ENCODE assay signal across 8 cellular contexts in the genomic region with DNA sequence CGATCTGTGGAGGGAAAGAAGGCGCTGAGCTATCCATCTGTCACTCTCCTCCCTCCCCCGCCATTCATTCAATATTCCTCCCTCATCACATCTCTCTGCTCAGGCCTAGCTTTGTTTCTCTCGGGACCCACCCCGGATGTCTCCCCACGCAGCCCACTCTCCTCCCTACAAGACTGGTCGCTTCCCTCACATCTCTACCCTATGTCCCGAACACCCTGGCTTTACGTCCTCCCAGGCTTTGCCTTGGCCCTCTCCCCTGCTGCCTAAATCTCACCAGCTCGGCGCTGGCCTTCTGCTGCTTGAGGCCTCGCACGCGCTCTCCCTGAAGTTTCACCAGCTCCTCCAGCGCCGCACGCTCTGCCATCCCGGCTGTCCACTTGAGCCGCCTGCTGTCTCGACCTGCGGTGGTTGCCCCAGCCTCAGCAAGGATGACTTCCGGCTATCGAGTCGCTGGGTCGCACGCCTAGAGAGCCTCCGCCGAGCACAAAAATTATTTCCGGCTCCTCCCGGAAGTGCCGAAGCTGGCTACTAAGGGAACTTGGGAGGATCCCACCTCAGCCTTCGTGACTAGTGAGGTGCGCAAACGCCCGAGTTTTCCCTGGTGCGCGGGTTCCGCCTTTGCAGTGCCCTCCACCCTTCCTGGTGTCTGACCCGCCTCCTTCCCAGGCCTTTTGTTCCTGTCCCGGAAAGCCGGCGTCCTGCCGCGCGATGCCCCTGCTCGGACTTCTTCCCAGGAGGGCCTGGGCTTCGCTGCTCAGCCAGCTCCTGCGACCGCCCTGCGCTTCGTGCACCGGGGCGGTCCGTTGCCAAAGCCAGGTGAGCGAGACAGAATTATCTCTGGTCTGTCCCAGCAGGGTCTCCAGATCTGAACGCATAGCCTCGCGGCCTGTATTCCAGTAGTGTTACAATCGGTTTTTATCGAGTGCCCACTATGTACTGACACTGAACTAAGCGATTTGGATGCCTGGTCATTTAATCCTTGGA. TPM values are rescaled to one million over a fixed set of nuclear protein-coding genes. Genes with fewer than 3 reads are reported as not detected.
DNase-seq lines count a peak whose midpoint lies in the region; ATAC-seq and TF ChIP-seq lines count a peak whose summit lies in the region.

A gene with protein sequence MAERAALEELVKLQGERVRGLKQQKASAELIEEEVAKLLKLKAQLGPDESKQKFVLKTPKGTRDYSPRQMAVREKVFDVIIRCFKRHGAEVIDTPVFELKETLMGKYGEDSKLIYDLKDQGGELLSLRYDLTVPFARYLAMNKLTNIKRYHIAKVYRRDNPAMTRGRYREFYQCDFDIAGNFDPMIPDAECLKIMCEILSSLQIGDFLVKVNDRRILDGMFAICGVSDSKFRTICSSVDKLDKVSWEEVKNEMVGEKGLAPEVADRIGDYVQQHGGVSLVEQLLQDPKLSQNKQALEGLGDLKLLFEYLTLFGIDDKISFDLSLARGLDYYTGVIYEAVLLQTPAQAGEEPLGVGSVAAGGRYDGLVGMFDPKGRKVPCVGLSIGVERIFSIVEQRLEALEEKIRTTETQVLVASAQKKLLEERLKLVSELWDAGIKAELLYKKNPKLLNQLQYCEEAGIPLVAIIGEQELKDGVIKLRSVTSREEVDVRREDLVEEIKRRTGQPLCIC (minus strand): TSS at position 430 of the 984 bp plus-strand sequence. CDS start 66 bp downstream, at position 364.
A gene with protein sequence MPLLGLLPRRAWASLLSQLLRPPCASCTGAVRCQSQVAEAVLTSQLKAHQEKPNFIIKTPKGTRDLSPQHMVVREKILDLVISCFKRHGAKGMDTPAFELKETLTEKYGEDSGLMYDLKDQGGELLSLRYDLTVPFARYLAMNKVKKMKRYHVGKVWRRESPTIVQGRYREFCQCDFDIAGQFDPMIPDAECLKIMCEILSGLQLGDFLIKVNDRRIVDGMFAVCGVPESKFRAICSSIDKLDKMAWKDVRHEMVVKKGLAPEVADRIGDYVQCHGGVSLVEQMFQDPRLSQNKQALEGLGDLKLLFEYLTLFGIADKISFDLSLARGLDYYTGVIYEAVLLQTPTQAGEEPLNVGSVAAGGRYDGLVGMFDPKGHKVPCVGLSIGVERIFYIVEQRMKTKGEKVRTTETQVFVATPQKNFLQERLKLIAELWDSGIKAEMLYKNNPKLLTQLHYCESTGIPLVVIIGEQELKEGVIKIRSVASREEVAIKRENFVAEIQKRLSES (plus strand): TSS at position 515 of the 984 bp plus-strand sequence. CDS start 194 bp downstream, at position 709.

- H3K4me1 ChIP-seq in esophagus (ENCODE audit: control insufficient read depth in 2 of 2, insufficient read depth in 2 of 2, low read length in 1 of 2) (peaks cover 0 to 2% of the 10 kb centered on the region in 2 donors), mucosa of stomach (ENCODE audit: control insufficient read depth, insufficient read depth, low read length) (peaks cover 12% of the 10 kb centered on the region)

- H3K4me3 ChIP-seq in esophagus (ENCODE audit: low read depth in 1 of 2, low read length in 2 of 2), result peak within 1 kb of the TSS; percentile 84 to 91
- peak within 1 kb of the TSS; percentile 79 for H3K4me3 ChIP-seq in mucosa of stomach (ENCODE audit: low read length)

- no peak for TF ChIP-seq RAD21 in Ishikawa (IDR thresholded peaks at IDR 0.05; ENCODE audit: low read depth)

- no peaks in the 10 kb centered on the region for H3K27me3 Mint-ChIP-seq in activated T-cell treated with anti-CD3 and anti-CD28 coated beads, Interleukin-2, amount 50 U/mL, for 4 hours (ENCODE audit: low read depth)

- peak within 1 kb of the TSS; percentile 92 to 99 for H3K27ac ChIP-seq in esophagus (ENCODE audit: low read depth in 2 of 2, low read length in 1 of 2)

- peaks cover 38% of the 10 kb centered on the region for H3K4me1 Mint-ChIP-seq in activated T-cell treated with anti-CD3 and anti-CD28 coated beads, Interleukin-2, amount 50 U/mL, for 4 hours (ENCODE audit: low read depth)

- H3K27me3 ChIP-seq in esophagus (ENCODE audit: control insufficient read depth in 1 of 2, insufficient read depth in 2 of 2, low read length in 2 of 2), result no peaks in the 10 kb centered on the region
- H3K27me3 ChIP-seq in mucosa of stomach (ENCODE audit: control insufficient read depth, insufficient read depth, low read length), result no peaks in the 10 kb centered on the region

- H3K36me3 ChIP-seq in esophagus (ENCODE audit: control insufficient read depth in 2 of 2, insufficient read depth in 2 of 2, low read length in 1 of 2) (peaks cover 4 to 13% of the 10 kb centered on the region in 2 donors), mucosa of stomach (ENCODE audit: control insufficient read depth, insufficient read depth, low read length) (peaks cover 3% of the 10 kb centered on the region)

- ATAC-seq in GM21576 (IDR thresholded peaks at IDR 0.05; ENCODE audit: unreplicated experiment), result peak; percentile 96
- peak; percentile 97 for ATAC-seq in activated T-cell treated with anti-CD3 and anti-CD28 coated beads, Interleukin-2, amount 50 U/mL, for 4 hours

- WGBS in esophagus, 2 donors, result 0 to 1% methylated on average over 60 to 61 of the region's 61 CpGs

- DNase-seq in DMS153 (lab: John Stamatoyannopoulos, UW), result peak; percentile 65
- DNase-seq in activated T-cell treated with anti-CD3 and anti-CD28 coated beads, Interleukin-2, amount 50 U/mL, for 4 hours, result peak; percentile 72
- peak; percentile 61 to 70 for DNase-seq in stimulated activated CD8-positive, alpha-beta memory T cell treated with anti-CD3 and anti-CD28 coated beads, Interleukin-7, amount 100 ng/mL, for 1 hour (ENCODE audit: low read depth in 2 of 2)

- no peaks in the 10 kb centered on the region for H3K9me3 Mint-ChIP-seq in activated T-cell treated with anti-CD3 and anti-CD28 coated beads, Interleukin-2, amount 50 U/mL, for 4 hours

- no peaks in the 10 kb centered on the region for H3K9me3 ChIP-seq in esophagus (ENCODE audit: control insufficient read depth in 2 of 2, insufficient read depth in 1 of 2, low read depth in 1 of 2, low read length in 1 of 2)
- no peaks in the 10 kb centered on the region for H3K9me3 ChIP-seq in mucosa of stomach (ENCODE audit: control insufficient read depth, low read length)

- no peak for TF ChIP-seq EP300 in Ishikawa (IDR thresholded peaks at IDR 0.05; ENCODE audit: borderline replicate concordance)

- H3K36me3 Mint-ChIP-seq in activated T-cell treated with anti-CD3 and anti-CD28 coated beads, Interleukin-2, amount 50 U/mL, for 4 hours (ENCODE audit: insufficient read depth), result peaks cover 18% of the 10 kb centered on the region

- peak within 1 kb of the TSS; percentile 84 for H3K9ac ChIP-seq in mucosa of stomach (ENCODE audit: low read length)

- peak within 1 kb of the TSS; percentile 100 for H3K4me3 Mint-ChIP-seq in activated T-cell treated with anti-CD3 and anti-CD28 coated beads, Interleukin-2, amount 50 U/mL, for 4 hours

TF ChIP-seq in Ishikawa, 13 proteins besides CTCF, POLR2A, EP300 and RAD21 (continues in another document):
- TF ChIP-seq TCF12 (IDR thresholded peaks at IDR 0.05; ENCODE audit: low read depth) (peak; percentile 57), TAF1 (IDR thresholded peaks at IDR 0.05; ENCODE audit: low read depth) (peak; percentile 93), CEBPB (IDR thresholded peaks at IDR 0.05) (0 out of 2 replicates have a peak, but pooled peaks have one; percentile 28), FOXM1 (IDR thresholded peaks at IDR 0.05; ENCODE audit: borderline replicate concordance, low read depth) (no peak; the same call in 1 of the 2 replicates), ZBTB7A (IDR thresholded peaks at IDR 0.05; ENCODE audit: low read depth) (0 out of 2 replicates have a peak, but pooled peaks have one; percentile 43), CREB1 (IDR thresholded peaks at IDR 0.05; ENCODE audit: low read depth) (no peak), TEAD4 (IDR thresholded peaks at IDR 0.05) (no peak)
- TF ChIP-seq, protein P1, sequence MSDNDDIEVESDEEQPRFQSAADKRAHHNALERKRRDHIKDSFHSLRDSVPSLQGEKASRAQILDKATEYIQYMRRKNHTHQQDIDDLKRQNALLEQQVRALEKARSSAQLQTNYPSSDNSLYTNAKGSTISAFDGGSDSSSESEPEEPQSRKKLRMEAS (IDR thresholded peaks at IDR 0.05), result peak; percentile 68

TF ChIP-seq in PFSK-1, 5 proteins besides CTCF, POLR2A, EP300 and RAD21 (continues in another document):
- TF ChIP-seq SIN3A (IDR thresholded peaks at IDR 0.05; ENCODE audit: borderline replicate concordance, insufficient read depth, low read length), result peak; percentile 35; the same call in 1 of the 2 replicates
- peak; percentile 95 for TF ChIP-seq TAF1 (IDR thresholded peaks at IDR 0.05; ENCODE audit: borderline replicate concordance, insufficient read depth, low read length)
- no peak for TF ChIP-seq FOXP2 (optimal IDR thresholded peaks at IDR 0.05; ENCODE audit: borderline replicate concordance, extremely low read depth, extremely low read length, insufficient read depth)

RNA-seq across cellular contexts. Expression of the first gene that starts in this region (rescaled TPM):
- 91.3 TPM for polyA plus RNA-seq in PFSK-1 (2012; ENCODE audit: insufficient read length, low read depth)
- 100 to 1,000 TPM; 125 to 133 (median 131) TPM for total RNA-seq in activated T-cell treated with anti-CD3 and anti-CD28 coated beads, Interleukin-2, amount 50 U/mL, for 4 hours
- 10 to 100 TPM; 47.7 to 55.5 TPM for polyA plus RNA-seq in esophagus

RNA-seq across cellular contexts. Expression of the second gene that starts in this region (rescaled TPM):
- 22.0 TPM for polyA plus RNA-seq in PFSK-1 (2012; ENCODE audit: insufficient read length, low read depth)
- 10 to 100 TPM; 28.6 to 31.3 (median 29.5) TPM for total RNA-seq in activated T-cell treated with anti-CD3 and anti-CD28 coated beads, Interleukin-2, amount 50 U/mL, for 4 hours
- polyA plus RNA-seq in esophagus, result 10 to 100 TPM; 13.9 to 17.6 TPM

Comparison
In these comparisons a context has a peak if more than half of its experiments do, and no peak if none do; other contexts are left out.
1. Peak in every context shown above with its lines: DNase-seq, ATAC-seq, H3K4me3 ChIP-seq and H3K27ac ChIP-seq.